Comparison of ENCODE assay signal across 18 cellular contexts in genomic region chr2:141699573-141699972, GRCh38.
"Had no signal": no experiment of that assay in that cellular context is flagged by ENCODE, and none has a peak within 500 bp of the region (broad histone marks: within the 10 kb centered on the region; RNA-seq: fewer than 3 reads in every experiment).

No MANE protein-coding gene starts in this region.

- ATAC-seq: SK-N-SH treated with all-trans-retinoic acid at 6 μM for 48 hours had no signal

- H3K36me3 ChIP-seq: SJCRH30 had no signal

- H3K4me1 ChIP-seq: SJCRH30 had no signal

- DNase-seq: KBM-7; MV-4-11; NCI-H1048; NCI-H1105; NCI-H1436 treated with DMSO at 0.1 percent for 48 hours; NCI-H1694; NCI-H187 treated with DMSO at 0.1 percent for 48 hours; NCI-H2029 treated with DMSO at 0.1 percent for 48 hours; NCI-H2171 treated with DMSO at 0.1 percent for 48 hours; NCI-H524; NCI-H526 treated with DMSO at 0.1 percent for 48 hours; NCI-H774; NK-92 treated with Interleukin-12 subunit alpha and Interleukin-12 subunit beta, amount 100 ng/mL, for 24 hours; Right ventricle myocardium superior; RPMI8226; SJCRH30 had no signal

- H3K27me3 ChIP-seq: SJCRH30 had no signal

- H3K27ac ChIP-seq: HL-60, SJCRH30 had no signal

- H3K4me3 ChIP-seq: SJCRH30 had no signal
